1 cellular context compared by ENCODE assay signal in the genomic region with DNA sequence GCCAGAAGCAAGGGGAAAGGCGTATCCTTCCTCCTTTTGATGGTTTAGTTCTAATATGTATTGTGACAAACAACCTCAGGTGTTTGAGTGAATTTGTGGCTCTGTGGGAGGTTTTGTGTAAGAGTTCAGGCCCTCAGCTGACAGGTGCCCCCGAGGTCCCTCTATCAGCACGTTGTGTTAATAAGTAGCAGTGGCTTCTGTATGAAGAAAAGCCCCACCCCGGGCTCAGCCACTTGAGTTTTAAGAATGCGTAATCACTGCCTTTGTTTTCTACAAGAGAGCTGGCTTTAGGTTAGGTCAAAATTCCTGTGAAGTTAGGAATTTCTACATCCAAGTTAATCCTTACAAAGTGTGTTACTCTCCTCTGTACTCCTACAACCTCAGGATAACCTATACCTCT.
TF ChIP-seq lines count a peak whose summit lies in the region.

No MANE protein-coding gene starts in this region.

TF ChIP-seq in H1, 55 proteins besides CTCF, POLR2A, EP300 and RAD21:
- TF ChIP-seq, protein P1, sequence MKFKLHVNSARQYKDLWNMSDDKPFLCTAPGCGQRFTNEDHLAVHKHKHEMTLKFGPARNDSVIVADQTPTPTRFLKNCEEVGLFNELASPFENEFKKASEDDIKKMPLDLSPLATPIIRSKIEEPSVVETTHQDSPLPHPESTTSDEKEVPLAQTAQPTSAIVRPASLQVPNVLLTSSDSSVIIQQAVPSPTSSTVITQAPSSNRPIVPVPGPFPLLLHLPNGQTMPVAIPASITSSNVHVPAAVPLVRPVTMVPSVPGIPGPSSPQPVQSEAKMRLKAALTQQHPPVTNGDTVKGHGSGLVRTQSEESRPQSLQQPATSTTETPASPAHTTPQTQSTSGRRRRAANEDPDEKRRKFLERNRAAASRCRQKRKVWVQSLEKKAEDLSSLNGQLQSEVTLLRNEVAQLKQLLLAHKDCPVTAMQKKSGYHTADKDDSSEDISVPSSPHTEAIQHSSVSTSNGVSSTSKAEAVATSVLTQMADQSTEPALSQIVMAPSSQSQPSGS (IDR thresholded peaks at IDR 0.05; ENCODE audit: low read length) = no peak
- no peak for TF ChIP-seq CREB1 (IDR thresholded peaks at IDR 0.05)
